Comparison of ENCODE assay signal across 1 cellular context in genomic region chr10:44576715-44577191, GRCh38.
TF ChIP-seq lines count a peak whose summit lies in the region.

No MANE protein-coding gene starts in this region.

TF ChIP-seq in SK-N-SH, 30 proteins besides CTCF, POLR2A, EP300 and RAD21 (continued from another document):
- TF ChIP-seq PBX3 (IDR thresholded peaks at IDR 0.05): no peak
- no peak for TF ChIP-seq USF2 (IDR thresholded peaks at IDR 0.05; ENCODE audit: borderline replicate concordance, low read depth, low read length)
- TF ChIP-seq RXRA (IDR thresholded peaks at IDR 0.05; ENCODE audit: borderline replicate concordance, low read depth): no peak
- no peak for TF ChIP-seq FOXM1 (IDR thresholded peaks at IDR 0.05; ENCODE audit: low read depth)
- no peak for TF ChIP-seq MAX (IDR thresholded peaks at IDR 0.05; ENCODE audit: low read depth)
- no peak for TF ChIP-seq NRF1 (IDR thresholded peaks at IDR 0.05; ENCODE audit: low read depth, low read length)
TF ChIP-seq in SK-N-SH: peak in this region for 0.
